1 cellular context compared by ENCODE assay signal in the genomic region with DNA sequence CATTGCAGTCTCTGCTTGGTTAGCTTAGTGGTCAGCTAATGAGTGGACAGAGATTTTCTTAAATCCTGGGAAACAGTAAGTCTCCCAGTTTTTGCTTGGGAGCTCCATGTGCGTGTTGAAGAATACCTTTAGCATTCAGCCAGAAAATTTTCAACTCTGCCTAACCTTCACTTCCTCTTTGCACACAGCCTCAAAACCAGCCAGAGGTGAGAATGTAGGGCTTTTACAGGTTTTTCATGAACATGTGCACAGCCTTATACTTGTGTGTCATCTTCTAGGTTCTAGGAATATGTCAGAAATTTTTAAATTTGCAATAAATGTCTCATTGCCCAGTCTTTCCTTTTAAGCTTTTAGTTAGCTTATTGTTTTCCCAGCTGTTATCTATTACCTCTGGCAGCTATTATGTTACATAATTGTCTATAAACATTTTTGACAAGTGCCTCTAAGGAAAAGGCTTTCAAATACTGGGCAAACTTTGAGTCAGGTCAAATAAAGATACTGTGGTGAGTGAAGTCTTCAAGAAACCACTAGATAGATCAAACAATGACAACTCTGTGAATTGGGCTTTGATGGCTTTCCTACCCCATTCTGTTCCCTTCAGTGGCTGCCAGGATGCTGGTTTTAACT.
TF ChIP-seq lines count a peak whose summit lies in the region.

No MANE protein-coding gene starts in this region.

TF ChIP-seq in GM23338, 12 proteins besides CTCF, POLR2A, EP300 and RAD21 (continued from another document):
- no peak for TF ChIP-seq ZNF462 (CRISPR knock-in tag; IDR thresholded peaks at IDR 0.05)
- no peak for TF ChIP-seq STAT1 (IDR thresholded peaks at IDR 0.05; ENCODE audit: unreplicated experiment)
- no peak for TF ChIP-seq ETS1 (IDR thresholded peaks at IDR 0.05)
- no peak for TF ChIP-seq NANOG (IDR thresholded peaks at IDR 0.05; ENCODE audit: borderline replicate concordance)
- no peak for TF ChIP-seq POLR2AphosphoS5 (IDR thresholded peaks at IDR 0.05; ENCODE audit: low read depth)
